In the genomic region with DNA sequence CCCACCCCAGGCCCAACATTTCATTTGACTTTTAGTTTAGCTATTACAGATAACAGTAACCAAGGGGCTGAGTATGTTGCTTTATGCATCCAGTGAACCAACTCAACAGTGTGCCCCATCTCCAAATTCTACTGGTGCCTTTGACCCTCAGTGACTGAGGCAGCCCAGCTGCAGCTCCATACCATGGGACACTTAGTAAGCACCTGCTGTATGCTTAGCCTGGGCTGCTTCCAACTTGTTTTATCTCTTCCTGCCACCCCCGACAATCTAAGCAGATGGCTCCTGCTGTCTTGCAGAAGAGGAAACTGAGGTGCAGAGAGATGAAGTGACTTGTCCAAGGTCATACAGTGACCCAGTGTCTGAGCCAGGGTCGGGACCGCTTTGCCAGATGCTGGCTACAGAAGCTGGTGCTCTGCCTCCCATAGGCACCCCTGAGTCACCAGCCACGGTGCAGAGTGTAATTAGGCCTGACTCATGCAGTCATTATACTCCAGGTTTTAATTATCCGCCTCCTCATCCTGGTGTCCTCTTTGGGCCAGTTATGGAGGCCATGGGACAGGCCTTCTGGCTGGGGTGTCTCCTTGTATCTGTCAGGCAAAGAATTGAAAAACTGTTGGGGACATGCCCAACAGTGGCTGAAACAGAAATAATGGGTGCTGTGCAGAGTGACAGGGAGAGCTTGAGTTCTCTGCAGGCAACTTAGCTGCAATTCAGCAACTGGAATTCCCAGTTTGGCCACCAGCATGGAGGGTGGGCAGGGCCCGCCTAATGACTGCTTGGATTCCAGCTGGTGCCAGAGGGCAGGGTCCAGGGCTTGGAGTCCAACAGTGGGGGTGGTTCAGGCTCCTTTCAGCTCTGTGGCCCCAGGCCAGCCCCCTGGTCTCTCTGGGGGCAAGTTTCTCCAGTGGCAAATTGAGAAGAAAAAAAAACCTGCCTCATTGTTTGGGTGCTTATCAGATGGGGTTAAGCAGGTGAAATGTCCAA, we compare ENCODE assay signal across 18 cellular contexts. TPM values are rescaled to one million over a fixed set of nuclear protein-coding genes. Genes with fewer than 3 reads are reported as not detected.
DNase-seq lines count a peak whose midpoint lies in the region; ATAC-seq, FAIRE-seq and TF ChIP-seq lines count a peak whose summit lies in the region.
"Had no signal": no experiment of that assay in that cellular context is flagged by ENCODE, and none has a peak within 500 bp of the region (broad histone marks: within the 10 kb centered on the region; RNA-seq: fewer than 3 reads in every experiment).

No MANE protein-coding gene starts in this region.

- H4K12ac ChIP-seq in trophoblast cell (ENCODE audit: low read depth, low read length), result peak overlapping the region; percentile 56

- H3K4me3 Mint-ChIP-seq in activated T-helper 1 cell treated with anti-CD3 and anti-CD28 coated beads, Interleukin-12 subunit alpha, Interleukin-12 subunit beta, Interleukin-2, Interleukin-4 antibody, amounts not matched to agents 30 ng/mL and 10 ng/mL and 1 ng/mL, durations not matched to agents 14 hours and 24 hours and 36 hours, result no peak overlapping the region
- H3K4me3 Mint-ChIP-seq: CD4-positive, alpha-beta memory T cell had no signal

- H2AFZ ChIP-seq in PC-3 (ENCODE audit: low read length), result no peak overlapping the region
- no peak overlapping the region for H2AFZ ChIP-seq in H1 (ENCODE audit: low read length)
- H2AFZ ChIP-seq in trophoblast cell (ENCODE audit: insufficient read depth, low read length, poor library complexity), result no peak overlapping the region

- CTCF ChIA-PET in PC-3 (lab: Charles Lee), result no interaction called here
- CTCF ChIA-PET in H1 (lab: Charles Lee; ENCODE audit: partially characterized antibody), result interaction anchor here (1.0 to 3.1 kb wide), 8 partner anchors 9 to 106 kb away, joined by 3 to 9 read pairs (median 3); a partner anchor contains a TSS

- H3K27me3 Mint-ChIP-seq in activated T-helper 1 cell treated with anti-CD3 and anti-CD28 coated beads, Interleukin-12 subunit alpha, Interleukin-12 subunit beta, Interleukin-2, Interleukin-4 antibody, amounts not matched to agents 30 ng/mL and 10 ng/mL and 1 ng/mL, durations not matched to agents 14 hours and 24 hours and 36 hours (ENCODE audit: insufficient read depth), result no peaks in the 10 kb centered on the region

- H4K20me1 ChIP-seq in PC-3 (ENCODE audit: low read length) (no peaks in the 10 kb centered on the region), H1 (replicated peaks in 1 of 2; ENCODE audit: control insufficient read depth in 1 of 2, insufficient read depth in 2 of 2, low read length in 2 of 2) (no peaks in the 10 kb centered on the region)

- H2BK120ac ChIP-seq in H1 (replicated peaks; ENCODE audit: low read depth, low read length), result no peak overlapping the region
- peak overlapping the region; percentile 59 for H2BK120ac ChIP-seq in trophoblast cell (ENCODE audit: insufficient read depth, low read length, poor library complexity)

- no peak overlapping the region for H3K56ac ChIP-seq in H1 (replicated peaks; ENCODE audit: insufficient read length, low read depth, low read length)

- H3K9me3 ChIP-seq in PC-3 (ENCODE audit: low read length) (no peaks in the 10 kb centered on the region), H1 (ENCODE audit: insufficient read depth in 2 of 2, low read depth in 1 of 2, low read length in 1 of 2) (no peaks in the 10 kb centered on the region), trophoblast cell (ENCODE audit: insufficient read depth, low read depth, low read length) (no peaks in the 10 kb centered on the region)
- H3K9me3 ChIP-seq: BE2C, MG63 had no signal

- H3K23me2 ChIP-seq in H1 (ENCODE audit: low read depth, low read length), result no peaks in the 10 kb centered on the region

- H3K4me1 Mint-ChIP-seq in activated T-helper 1 cell treated with anti-CD3 and anti-CD28 coated beads, Interleukin-12 subunit alpha, Interleukin-12 subunit beta, Interleukin-2, Interleukin-4 antibody, amounts not matched to agents 30 ng/mL and 10 ng/mL and 1 ng/mL, durations not matched to agents 14 hours and 24 hours and 36 hours (ENCODE audit: low read depth), result no peaks in the 10 kb centered on the region
- H3K4me1 Mint-ChIP-seq: CD4-positive, alpha-beta memory T cell had no signal

- no peak overlapping the region for H3K9ac ChIP-seq in PC-3 (ENCODE audit: low read length)
- no peak overlapping the region; a peak in 1 of 7 replicates for H3K9ac ChIP-seq in H1 (replicated peaks in 1 of 4; ENCODE audit: extremely low read depth in 1 of 4, low read depth in 3 of 4, low read length in 3 of 4)
- no peak overlapping the region for H3K9ac ChIP-seq in trophoblast cell (ENCODE audit: low read length)
- H3K9ac ChIP-seq: KMS-11 had no signal

- POLR2A ChIA-PET in PC-3 (lab: Charles Lee; ENCODE audit: unreplicated experiment), result interaction anchor here (0.6 kb wide), 1 partner anchor 1546 kb away, joined by 3 read pairs; no protein-coding TSS in a partner anchor
- POLR2A ChIA-PET in H1 (lab: Charles Lee; ENCODE audit: partially characterized antibody), result interaction anchor here (0.8 to 1.9 kb wide), 3 partner anchors 9 to 11 kb away, joined by 3 to 6 read pairs (median 3); no protein-coding TSS in a partner anchor

- no peak overlapping the region for H3K14ac ChIP-seq in H1 (ENCODE audit: insufficient read length)
- H3K14ac ChIP-seq in trophoblast cell (ENCODE audit: low read length), result peak overlapping the region; percentile 75

- H3K9me3 Mint-ChIP-seq in activated T-helper 1 cell treated with anti-CD3 and anti-CD28 coated beads, Interleukin-12 subunit alpha, Interleukin-12 subunit beta, Interleukin-2, Interleukin-4 antibody, amounts not matched to agents 30 ng/mL and 10 ng/mL and 1 ng/mL, durations not matched to agents 14 hours and 24 hours and 36 hours, result no peaks in the 10 kb centered on the region
- H3K9me3 Mint-ChIP-seq: CD4-positive, alpha-beta memory T cell had no signal

- no peak overlapping the region for H3K27ac ChIP-seq in PC-3 (ENCODE audit: low read length)
- H3K27ac ChIP-seq in H1 (ENCODE audit: low read depth, low read length), result no peak overlapping the region
- peak overlapping the region; percentile 74 for H3K27ac ChIP-seq in trophoblast cell (ENCODE audit: low read depth, low read length)
- H3K27ac ChIP-seq: KMS-11, SK-N-MC had no signal

- H3K4ac ChIP-seq in H1 (replicated peaks; ENCODE audit: insufficient read length, low read depth, low read length), result no peak overlapping the region
- peak overlapping the region; percentile 68 for H3K4ac ChIP-seq in trophoblast cell (ENCODE audit: low read depth, low read length)

- DNase-seq in EH (ENCODE audit: low read depth) (peak; percentile 51), PC-3 (no peak), H1 (ENCODE audit: low read depth in 1 of 2, low spot score in 2 of 2) (no peak), trophoblast cell (peak; percentile 96 to 98), medulla oblongata (ENCODE audit: extremely low spot score) (no peak), NCI-H1694 treated with DMSO at 0.1 percent for 48 hours (lab: John Stamatoyannopoulos, UW) (no peak), H4 (ENCODE audit: low spot score) (no peak)
- no peak for DNase-seq in activated T-helper 1 cell treated with anti-CD3 and anti-CD28 coated beads, Interleukin-12 subunit alpha, Interleukin-12 subunit beta, Interleukin-2, Interleukin-4 antibody, amounts not matched to agents 30 ng/mL and 10 ng/mL and 1 ng/mL, durations not matched to agents 14 hours and 24 hours and 36 hours (ENCODE audit: low spot score)
- DNase-seq: ACHN; BE2C; CD4-positive, alpha-beta memory T cell; MG63; NCI-H1092 treated with DMSO at 0.1 percent for 48 hours; NCI-H187 treated with DMSO at 0.1 percent for 48 hours; T-helper 1 cell had no signal

- H4K8ac ChIP-seq in H1 (ENCODE audit: extremely low read depth, insufficient read depth, low read length) (no peak overlapping the region), trophoblast cell (ENCODE audit: low read depth, low read length) (peak overlapping the region; percentile 86)

- WGBS in H1 (ENCODE audit: extremely low coverage in 1 of 2, insufficient coverage in 1 of 2, insufficient read length in 1 of 2, insufficient replicate concordance in 2 of 2, low coverage in 1 of 2, low lambda C conversion rate in 2 of 2, missing lambda C conversion rate in 1 of 2), 2 experiments, result 86% methylated on average over 6 of the region's 6 CpGs; no CpG with 5 or more reads in 1 of the 2 experiments
- WGBS in trophoblast cell (ENCODE audit: extremely low coverage, insufficient coverage, insufficient read length), result no CpG with 5 or more reads among the region's 6 CpGs

- H3K79me1 ChIP-seq in H1 (ENCODE audit: low read depth, low read length), result no peaks in the 10 kb centered on the region
- H3K79me1 ChIP-seq in trophoblast cell (ENCODE audit: low read length), result peaks cover 42% of the 10 kb centered on the region

- H3K27me3 ChIP-seq in PC-3 (ENCODE audit: low read length) (no peaks in the 10 kb centered on the region), H1 (replicated peaks in 1 of 4; ENCODE audit: control insufficient read depth in 3 of 4, extremely low read depth in 1 of 4, insufficient read depth in 3 of 4, low read length in 3 of 4) (no peaks in the 10 kb centered on the region; a peak in 1 of 7 replicates), trophoblast cell (ENCODE audit: insufficient read depth, low read length) (no peaks in the 10 kb centered on the region)
- H3K27me3 ChIP-seq: BE2C, MG63 had no signal

- H3K79me2 ChIP-seq in PC-3 (ENCODE audit: low read length) (no peaks in the 10 kb centered on the region), H1 (ENCODE audit: control insufficient read depth in 1 of 2, insufficient read depth in 2 of 2, low read length in 2 of 2) (no peaks in the 10 kb centered on the region), trophoblast cell (ENCODE audit: control insufficient read depth, insufficient read depth, low read length, poor library complexity) (peaks cover 2% of the 10 kb centered on the region)

- no peak overlapping the region for H3K27ac Mint-ChIP-seq in activated T-helper 1 cell treated with anti-CD3 and anti-CD28 coated beads, Interleukin-12 subunit alpha, Interleukin-12 subunit beta, Interleukin-2, Interleukin-4 antibody, amounts not matched to agents 30 ng/mL and 10 ng/mL and 1 ng/mL, durations not matched to agents 14 hours and 24 hours and 36 hours
- H3K27ac Mint-ChIP-seq: CD4-positive, alpha-beta memory T cell had no signal

- no peak overlapping the region for H2AK5ac ChIP-seq in H1 (ENCODE audit: low read depth, low read length)
- H2AK5ac ChIP-seq in trophoblast cell (ENCODE audit: low read length), result peak overlapping the region; percentile 86

- no peaks in the 10 kb centered on the region for H3K36me3 Mint-ChIP-seq in activated T-helper 1 cell treated with anti-CD3 and anti-CD28 coated beads, Interleukin-12 subunit alpha, Interleukin-12 subunit beta, Interleukin-2, Interleukin-4 antibody, amounts not matched to agents 30 ng/mL and 10 ng/mL and 1 ng/mL, durations not matched to agents 14 hours and 24 hours and 36 hours (ENCODE audit: low read depth)
- H3K36me3 Mint-ChIP-seq: CD4-positive, alpha-beta memory T cell had no signal

- H3K4me2 ChIP-seq in PC-3 (ENCODE audit: low read length), result no peak overlapping the region
- H3K4me2 ChIP-seq in H1 (ENCODE audit: insufficient read depth in 1 of 2, low read depth in 2 of 2, low read length in 2 of 2), result no peak overlapping the region
- H3K4me2 ChIP-seq in trophoblast cell (ENCODE audit: low read length), result peak overlapping the region; percentile 17
- H3K4me2 ChIP-seq: KMS-11 had no signal

- H3K4me3 ChIP-seq in PC-3 (ENCODE audit: low read length), result no peak overlapping the region
- H3K4me3 ChIP-seq in H1 (ENCODE audit: extremely low read depth in 1 of 4, insufficient read depth in 2 of 4, low read depth in 3 of 4, low read length in 4 of 4), result no peak overlapping the region
- H3K4me3 ChIP-seq in trophoblast cell (ENCODE audit: low read depth, low read length), result no peak overlapping the region
- H3K4me3 ChIP-seq: MG63, SK-N-MC had no signal

- H3K23ac ChIP-seq in H1 (ENCODE audit: insufficient read length), result no peak overlapping the region
- H3K23ac ChIP-seq in trophoblast cell (ENCODE audit: low read length), result no peak overlapping the region

- H3F3A ChIP-seq in PC-3 (ENCODE audit: low read length, unreplicated experiment), result no peaks in the 10 kb centered on the region

- H3K9me2 ChIP-seq in PC-3 (replicated peaks; ENCODE audit: low read length), result no peaks in the 10 kb centered on the region

- peak overlapping the region; percentile 88; the same call in 1 of the 2 replicates for H2BK15ac ChIP-seq in H1 (ENCODE audit: low read length)

- no peak overlapping the region for H2BK5ac ChIP-seq in H1 (ENCODE audit: low read depth, low read length)
- H2BK5ac ChIP-seq in trophoblast cell (ENCODE audit: low read depth, low read length, poor library complexity), result peak overlapping the region; percentile 89

- intact Hi-C loops in PC-3 (cut with micrococcal nuclease), result no loop called here
- intact Hi-C loops in activated T-helper 1 cell treated with anti-CD3 and anti-CD28 coated beads, Interleukin-12 subunit alpha, Interleukin-12 subunit beta, Interleukin-2, Interleukin-4 antibody, amounts not matched to agents 30 ng/mL and 10 ng/mL and 1 ng/mL, durations not matched to agents 14 hours and 24 hours and 36 hours (cut with micrococcal nuclease), result no loop called here

- TF ChIP-seq POLR2A in H1 (IDR thresholded peaks at IDR 0.05; ENCODE audit: control extremely low read depth in 1 of 2, low read depth in 2 of 2, low read length in 2 of 2), result no peak

- no TSS peak for BruUV-seq in PC-3 (replicated peaks; lab: Mats Ljungman, UMichigan)

- H4K5ac ChIP-seq in H1 (ENCODE audit: insufficient read length, low read depth, low read length), result no peak overlapping the region

- peak overlapping the region; percentile 89; the same call in 1 of the 2 replicates for H2BK20ac ChIP-seq in H1 (ENCODE audit: low read length)

- TF ChIP-seq EP300 in H1 (IDR thresholded peaks at IDR 0.05; ENCODE audit: borderline replicate concordance in 1 of 2, low read depth in 2 of 2, low read length in 2 of 2), result no peak

- no peaks in the 10 kb centered on the region for H3K36me3 ChIP-seq in PC-3 (ENCODE audit: low read depth, low read length)
- no peaks in the 10 kb centered on the region for H3K36me3 ChIP-seq in H1 (ENCODE audit: control insufficient read depth in 2 of 4, insufficient read depth in 4 of 4, low read length in 3 of 4)
- H3K36me3 ChIP-seq in trophoblast cell (ENCODE audit: control insufficient read depth in 1 of 2, insufficient read depth in 2 of 2, low read length in 2 of 2), result peaks cover 0 to 3% of the 10 kb centered on the region in 2 experiments
- H3K36me3 ChIP-seq: BE2C, MG63 had no signal

- TF ChIP-seq CTCF in PC-3 (conservative IDR thresholded peaks at IDR 0.05; ENCODE audit: low read depth, low read length), result no peak
- no peak for TF ChIP-seq CTCF in H1 (IDR thresholded peaks at IDR 0.05; ENCODE audit: control extremely low read depth in 1 of 3, insufficient read depth in 1 of 3, low read depth in 1 of 3, low read length in 3 of 3)

- H3K4me1 ChIP-seq in PC-3 (ENCODE audit: insufficient read depth, low read length) (peaks cover 5% of the 10 kb centered on the region; the same call in 1 of the 2 replicates), H1 (replicated peaks in 1 of 4; ENCODE audit: control insufficient read depth in 3 of 4, insufficient read depth in 4 of 4, low read length in 3 of 4) (peaks cover 0 to 24% (median 7%) of the 10 kb centered on the region in 4 experiments; a peak in 5 of 7 replicates), trophoblast cell (ENCODE audit: control insufficient read depth in 1 of 2, insufficient read depth in 2 of 2, low read length in 2 of 2) (peaks cover 24 to 39% of the 10 kb centered on the region in 2 experiments)
- H3K4me1 ChIP-seq: BE2C had no signal

- H3K18ac ChIP-seq in H1 (ENCODE audit: extremely low read depth, low read length) (peak overlapping the region; percentile 29; the same call in 1 of the 2 replicates), trophoblast cell (ENCODE audit: low read length) (peak overlapping the region; percentile 92)

- H2BK12ac ChIP-seq in H1 (ENCODE audit: low read depth, low read length) (peak overlapping the region; percentile 30; the same call in 1 of the 2 replicates), trophoblast cell (ENCODE audit: low read length) (peak overlapping the region; percentile 91)

- ATAC-seq in PC-3, result peak; percentile 29; the same call in 1 of the 2 replicates

- no peak for TF ChIP-seq RAD21 in H1 (IDR thresholded peaks at IDR 0.05 in 1 of 2, conservative IDR thresholded peaks at IDR 0.05 in 1 of 2; ENCODE audit: low read depth in 2 of 2, low read length in 2 of 2)

- H4K91ac ChIP-seq in H1 (replicated peaks; ENCODE audit: insufficient read length, low read length) (peak overlapping the region; percentile 54), trophoblast cell (ENCODE audit: low read depth, low read length) (peak overlapping the region; percentile 84)

- FAIRE-seq in H1 (lab: Jason Lieb, UNC), result no peak

RNA-seq across cellular contexts. Expression of a gene that starts 8.2 kb away (rescaled TPM):
- 2.0 and 2.4 TPM in 2 replicates for total RNA-seq in PC-3 (2014; rRNA removed)
- total RNA-seq in H1 (2021; fragmentation: NEBNext Ultra II Directional; extraction: Animal tissue kit (Norgen Biotek cat#: 25700)), result 3.0 and 3.3 TPM in 2 replicates
- 1.0 and 2.2 TPM in 2 replicates for polyA plus RNA-seq in H1 (2011; rRNA removed)
- 1.6 TPM for polyA plus RNA-seq in H1 (2011; cell fraction: cytosol; rRNA removed)
- 10.5 TPM for polyA plus RNA-seq in H1 (2011; cell fraction: nucleus; rRNA removed)
- polyA plus RNA-seq in H1 (2012, experiment 1 of 2), result 1.7 to 2.0 TPM (median 1.9 TPM) in 4 replicates
- 0.84 TPM for polyA plus RNA-seq in H1 (2012, experiment 2 of 2)
- 0.75 TPM for polyA plus RNA-seq in H1 (2013, experiment 1 of 2)
- polyA plus RNA-seq in H1 (2013, experiment 2 of 2), result 0.68 TPM
- polyA minus RNA-seq in H1 (2011; rRNA and poly(A)+ RNA removed), result 1.8 and 3.0 TPM in 2 replicates
- polyA minus RNA-seq in H1 (2011; cell fraction: cytosol; rRNA and poly(A)+ RNA removed), result 0.59 TPM
- polyA minus RNA-seq in H1 (2011; cell fraction: nucleus; rRNA and poly(A)+ RNA removed), result 8.6 TPM
- 13.9 and 15.5 TPM in 2 replicates for polyA plus RNA-seq in trophoblast cell (2013)
- total RNA-seq in activated T-helper 1 cell treated with anti-CD3 and anti-CD28 coated beads, Interleukin-12 subunit alpha, Interleukin-12 subunit beta, Interleukin-2, Interleukin-4 antibody, amounts not matched to agents 30 ng/mL and 10 ng/mL and 1 ng/mL, durations not matched to agents 14 hours and 24 hours and 36 hours, result not detected in 2 replicates
- 0.41 TPM in 1 of 2 replicates, not detected in the other for total RNA-seq in H4 (2014; rRNA removed; shearing (Covaris generic))
- total RNA-seq: CD4-positive, alpha-beta memory T cell; NCI-H460 had no signal
- polyA plus RNA-seq: CD4-positive, alpha-beta memory T cell had no signal

RNA-seq across cellular contexts. Expression of a gene that starts 20.6 kb away (rescaled TPM):
- total RNA-seq in PC-3 (2014; rRNA removed), result 21.7 and 27.9 TPM in 2 replicates
- total RNA-seq in H1 (2021; fragmentation: NEBNext Ultra II Directional; extraction: Animal tissue kit (Norgen Biotek cat#: 25700)), result 28.8 and 31.5 TPM in 2 replicates
- polyA plus RNA-seq in H1 (2011; rRNA removed), result 40.7 and 67.4 TPM in 2 replicates
- 38.3 TPM for polyA plus RNA-seq in H1 (2011; cell fraction: cytosol; rRNA removed)
- 98.5 TPM for polyA plus RNA-seq in H1 (2011; cell fraction: nucleus; rRNA removed)
- polyA plus RNA-seq in H1 (2012, experiment 1 of 2), result 29.4 to 44.2 TPM (median 42.1 TPM) in 4 replicates
- polyA plus RNA-seq in H1 (2012, experiment 2 of 2), result 35.2 TPM
- polyA plus RNA-seq in H1 (2013, experiment 1 of 2), result 26.2 TPM
- 24.4 TPM for polyA plus RNA-seq in H1 (2013, experiment 2 of 2)
- 12.0 and 13.2 TPM in 2 replicates for polyA minus RNA-seq in H1 (2011; rRNA and poly(A)+ RNA removed)
- polyA minus RNA-seq in H1 (2011; cell fraction: cytosol; rRNA and poly(A)+ RNA removed), result 20.3 TPM
- polyA minus RNA-seq in H1 (2011; cell fraction: nucleus; rRNA and poly(A)+ RNA removed), result 32.0 TPM
- 41.6 and 41.8 TPM in 2 replicates for polyA plus RNA-seq in trophoblast cell (2013)
- not detected in 2 replicates for total RNA-seq in activated T-helper 1 cell treated with anti-CD3 and anti-CD28 coated beads, Interleukin-12 subunit alpha, Interleukin-12 subunit beta, Interleukin-2, Interleukin-4 antibody, amounts not matched to agents 30 ng/mL and 10 ng/mL and 1 ng/mL, durations not matched to agents 14 hours and 24 hours and 36 hours
- 1.2 and 1.6 TPM in 2 replicates for total RNA-seq in H4 (2014; rRNA removed; shearing (Covaris generic))
- total RNA-seq: CD4-positive, alpha-beta memory T cell had no signal
- polyA plus RNA-seq: CD4-positive, alpha-beta memory T cell had no signal

Comparison
In these comparisons a context has a peak if more than half of its experiments do, and no peak if none do; other contexts are left out.
1. DNase-seq: peak in EH (single experiment) and trophoblast cell (2 of 2); none in PC-3 (single experiment), H1 (0 of 2), medulla oblongata (single experiment), activated T-helper 1 cell treated with anti-CD3 and anti-CD28 coated beads, Interleukin-12 subunit alpha, Interleukin-12 subunit beta, Interleukin-2, Interleukin-4 antibody, amounts not matched to agents 30 ng/mL and 10 ng/mL and 1 ng/mL, durations not matched to agents 14 hours and 24 hours and 36 hours (single experiment), NCI-H1694 treated with DMSO at 0.1 percent for 48 hours (single experiment) and H4 (single experiment).